Comparison of ENCODE assay signal across 17 cellular contexts in the genomic region with DNA sequence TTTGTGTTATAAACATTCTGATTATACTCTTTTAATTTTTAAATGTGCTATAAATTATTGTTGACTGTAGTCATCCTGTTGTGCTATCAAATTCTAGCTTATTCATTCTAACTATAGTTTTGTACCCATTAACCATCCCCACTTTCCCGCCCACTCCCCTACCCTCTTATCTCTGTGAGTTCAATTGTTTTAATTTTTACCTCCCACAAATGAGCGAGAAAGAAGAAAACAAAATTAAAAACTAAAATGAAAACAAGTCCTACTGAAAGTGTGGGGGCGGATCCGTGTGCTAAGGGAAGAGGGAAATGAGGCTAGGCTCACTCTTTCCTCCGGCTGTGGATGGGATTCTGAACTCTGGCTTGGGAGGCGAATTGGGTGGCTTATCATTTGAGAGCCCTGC. TPM values are rescaled to one million over a fixed set of nuclear protein-coding genes. Genes with fewer than 3 reads are reported as not detected.
"Had no signal": no experiment of that assay in that cellular context is flagged by ENCODE, and none has a peak within 500 bp of the region (broad histone marks: within the 10 kb centered on the region; RNA-seq: fewer than 3 reads in every experiment).

No MANE protein-coding gene starts in this region.

- H3K4me1 Mint-ChIP-seq: brain had no signal

- H3K27ac Mint-ChIP-seq: activated naive CD8-positive, alpha-beta T cell treated with anti-CD3 and anti-CD28 coated beads for 36 hours had no signal

- DNase-seq: activated naive CD8-positive, alpha-beta T cell treated with anti-CD3 and anti-CD28 coated beads for 36 hours; activated T-cell treated with anti-CD3 and anti-CD28 coated beads, Interleukin-2, amount 50 U/mL, for 48 hours; central memory CD4-positive, alpha-beta T cell; esophagus squamous epithelium; left ventricle myocardium inferior; naive B cell; pancreas; sigmoid colon; spleen; T1000; thyroid gland had no signal

- H3K27me3 Mint-ChIP-seq: activated naive CD8-positive, alpha-beta T cell treated with anti-CD3 and anti-CD28 coated beads for 36 hours; naive B cell had no signal

- H3K4me3 Mint-ChIP-seq: activated naive CD8-positive, alpha-beta T cell treated with anti-CD3 and anti-CD28 coated beads for 36 hours; brain had no signal

- H3K9me3 Mint-ChIP-seq: activated naive CD8-positive, alpha-beta T cell treated with anti-CD3 and anti-CD28 coated beads for 36 hours had no signal

- ATAC-seq: activated CD4-positive, CD25-positive, alpha-beta regulatory T cell treated with anti-CD3 and anti-CD28 coated beads, Interleukin-2, amount 50 U/mL, for 24 hours; pancreas had no signal

- H3K36me3 Mint-ChIP-seq: brain had no signal

RNA-seq across cellular contexts. Expression of a gene that starts 6.6 kb away (rescaled TPM):
- total RNA-seq: endothelial cell of umbilical vein, fibroblast of villous mesenchyme, glomerular endothelial cell, hepatocyte had no signal
